1 cellular context compared by ENCODE assay signal in the genomic region with DNA sequence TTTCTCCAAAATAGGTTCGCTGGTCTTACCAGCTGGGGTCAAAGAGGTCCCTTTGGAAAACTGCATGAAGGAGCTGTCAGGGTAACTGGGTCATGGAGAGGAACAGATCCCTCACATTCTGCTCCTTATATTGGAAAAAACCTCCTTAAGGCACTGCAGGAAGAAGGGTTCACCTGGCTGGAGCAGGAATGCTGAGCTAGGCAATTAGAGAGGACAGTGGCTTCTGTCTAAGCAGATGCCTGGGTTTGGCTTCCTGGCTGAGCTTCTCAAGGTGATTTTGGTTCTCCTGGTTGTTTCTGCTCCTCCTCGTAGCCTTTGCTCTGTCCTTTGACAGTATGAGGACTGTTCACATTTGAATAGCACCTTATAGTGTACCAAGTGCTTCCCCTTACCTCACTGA.
TF ChIP-seq lines count a peak whose summit lies in the region.

No MANE protein-coding gene starts in this region.

TF ChIP-seq in IMR-90, 13 proteins besides CTCF, POLR2A, EP300 and RAD21:
- no peak for TF ChIP-seq RCOR1 (IDR thresholded peaks at IDR 0.05; ENCODE audit: insufficient replicate concordance, low read length)
- no peak for TF ChIP-seq MXI1 (IDR thresholded peaks at IDR 0.05; ENCODE audit: borderline replicate concordance, low read depth, low read length)
- no peak for TF ChIP-seq MAZ (IDR thresholded peaks at IDR 0.05; ENCODE audit: borderline replicate concordance, low read depth, low read length)
- no peak for TF ChIP-seq CHD1 (IDR thresholded peaks at IDR 0.05; ENCODE audit: low read depth, low read length)
- peak; percentile 78 for TF ChIP-seq MAFK (IDR thresholded peaks at IDR 0.05; ENCODE audit: low read depth, low read length)
- TF ChIP-seq FOS (IDR thresholded peaks at IDR 0.05; ENCODE audit: low read depth, low read length): no peak
- TF ChIP-seq, protein P1, sequence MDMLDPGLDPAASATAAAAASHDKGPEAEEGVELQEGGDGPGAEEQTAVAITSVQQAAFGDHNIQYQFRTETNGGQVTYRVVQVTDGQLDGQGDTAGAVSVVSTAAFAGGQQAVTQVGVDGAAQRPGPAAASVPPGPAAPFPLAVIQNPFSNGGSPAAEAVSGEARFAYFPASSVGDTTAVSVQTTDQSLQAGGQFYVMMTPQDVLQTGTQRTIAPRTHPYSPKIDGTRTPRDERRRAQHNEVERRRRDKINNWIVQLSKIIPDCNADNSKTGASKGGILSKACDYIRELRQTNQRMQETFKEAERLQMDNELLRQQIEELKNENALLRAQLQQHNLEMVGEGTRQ (IDR thresholded peaks at IDR 0.05; ENCODE audit: low read depth, low read length): no peak
